Comparison of ENCODE assay signal across 20 cellular contexts in the genomic region with DNA sequence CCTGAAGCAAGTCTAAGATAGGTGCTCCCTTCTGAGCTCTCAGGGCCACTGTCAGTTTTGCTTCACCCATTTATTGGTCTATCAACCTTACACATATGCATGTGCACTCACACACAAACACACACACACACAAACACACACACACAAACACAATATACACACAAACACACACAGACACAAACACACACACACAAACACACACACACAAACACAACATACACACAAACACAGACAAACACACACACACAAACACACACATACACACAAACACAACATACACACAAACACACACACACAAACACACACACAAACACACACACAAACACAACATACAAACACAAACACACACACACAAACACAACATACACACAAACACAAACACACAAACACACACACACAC.
"Had no signal": no experiment of that assay in that cellular context is flagged by ENCODE, and none has a peak within 500 bp of the region (broad histone marks: within the 10 kb centered on the region; RNA-seq: fewer than 3 reads in every experiment).

No MANE protein-coding gene starts in this region.

- DNase-seq: activated CD4-positive, alpha-beta T cell treated with anti-CD3 and anti-CD28 coated beads for 4 hours; activated CD8-positive, alpha-beta memory T cell treated with anti-CD3 and anti-CD28 coated beads, Interleukin-2, amount 50 U/mL, for 4 hours; activated CD8-positive, alpha-beta T cell treated with anti-CD3 and anti-CD28 coated beads for 36 hours; activated naive CD4-positive, alpha-beta T cell; activated T-cell treated with anti-CD3 and anti-CD28 coated beads, Interleukin-2, amount 50 U/mL, for 72 hours; aorta; central memory CD4-positive, alpha-beta T cell; MG63; NCI-H1105; NCI-H1436; NCI-H1694 treated with DMSO at 0.1 percent for 48 hours; NCI-H2029 treated with DMSO at 0.1 percent for 48 hours; NCI-H345; NCI-H510A; NCI-H69; NK-92 treated with Interleukin-12 subunit alpha and Interleukin-12 subunit beta, amount 100 ng/mL, for 24 hours; Peyer's patch; SHP77 treated with DMSO at 0.1 percent for 48 hours had no signal

- H3K36me3 ChIP-seq: breast epithelium, MG63, Peyer's patch had no signal

- ATAC-seq: activated CD4-positive, CD25-positive, alpha-beta regulatory T cell treated with anti-CD3 and anti-CD28 coated beads, Interleukin-2, amount 50 U/mL, for 24 hours; activated CD8-positive, alpha-beta T cell treated with anti-CD3 and anti-CD28 coated beads for 36 hours; activated T-cell treated with anti-CD3 and anti-CD28 coated beads, Interleukin-2, amount 50 U/mL, for 72 hours had no signal

- H3K27ac ChIP-seq: breast epithelium, Peyer's patch had no signal

- H3K27me3 ChIP-seq: breast epithelium, MG63, Peyer's patch had no signal

- H3K4me3 ChIP-seq: breast epithelium, MG63, Peyer's patch had no signal

- H3K9me3 ChIP-seq: MG63, Peyer's patch had no signal

- H3K4me1 ChIP-seq: breast epithelium had no signal
